Comparison of ENCODE assay signal across 8 cellular contexts in genomic region chr13:21458457-21458815, GRCh38. TPM values are rescaled to one million over a fixed set of nuclear protein-coding genes. Genes with fewer than 3 reads are reported as not detected.
DNase-seq lines count a peak whose midpoint lies in the region; ATAC-seq, FAIRE-seq and TF ChIP-seq lines count a peak whose summit lies in the region.

No MANE protein-coding gene starts in this region.

- H3K27ac ChIP-seq in HUES6 (ENCODE audit: low read depth, low read length) (peak overlapping the region; percentile 95), K562 (ENCODE audit: extremely low read depth, low read depth, low read length) (peak overlapping the region; percentile 86; the same call in 2 of the 3 replicates), kidney (ENCODE audit: low read depth in 2 of 2, low read length in 2 of 2) (peak overlapping the region; percentile 74)

- H3K9ac ChIP-seq in HUES6 (ENCODE audit: low read length) = peak overlapping the region; percentile 99
- peak overlapping the region; percentile 74 to 97 for H3K9ac ChIP-seq in K562 (ENCODE audit: insufficient read depth in 1 of 2, low read depth in 2 of 2, low read length in 2 of 2)
- peak overlapping the region; percentile 81 to 90 for H3K9ac ChIP-seq in kidney (ENCODE audit: low read length in 2 of 2)

- H3K79me2 ChIP-seq in K562 (ENCODE audit: control insufficient read depth, insufficient read depth, low read length) = peaks cover 48% of the 10 kb centered on the region

- no peak for TF ChIP-seq RAD21 in K562 (CRISPR knock-in tag; conservative IDR thresholded peaks at IDR 0.05 in 1 of 2, IDR thresholded peaks at IDR 0.05 in 1 of 2)

- no peaks in the 10 kb centered on the region for H3K9me3 ChIP-seq in Caco-2
- H3K9me3 ChIP-seq in HUES6 (ENCODE audit: control insufficient read depth, insufficient read depth, low read depth, low read length) = peaks cover 8% of the 10 kb centered on the region; the same call in 1 of the 2 replicates
- 0 out of 2 replicates have a peak, but pooled peaks cover 2% of the 10 kb centered on the region for H3K9me3 ChIP-seq in K562 (replicated peaks; ENCODE audit: control insufficient read depth, insufficient read depth, low read depth, low read length)
- H3K9me3 ChIP-seq in kidney (ENCODE audit: control insufficient read depth in 1 of 2, low read length in 2 of 2) = peaks cover 0 to under 1% of the 10 kb centered on the region in 2 donors

- POLR2A ChIA-PET in Caco-2 (lab: Charles Lee) = interaction anchor here (0.7 to 1.4 kb wide), 3 partner anchors 8 to 282 kb away, joined by 3 to 5 read pairs (median 3); partner anchors contain the start of genes MRPL57 and SKA3
- POLR2A ChIA-PET in T-cell (lab: Charles Lee) = interaction anchor here in 1 of 2 donors (0.6 kb wide), 1 partner anchor 155 kb away, joined by 3 read pairs; no protein-coding TSS in a partner anchor
- POLR2A ChIA-PET in K562 (lab: Yijun Ruan, JAX) = interaction anchor here (1.0 kb wide), 1 partner anchor 13 kb away, joined by 3 read pairs; no protein-coding TSS in a partner anchor

- H3K27ac Mint-ChIP-seq in Caco-2 (ENCODE audit: unreplicated experiment) (peak overlapping the region; percentile 94), T-cell (peak overlapping the region; percentile 81 to 86)

- no peaks in the 10 kb centered on the region for H4K20me1 ChIP-seq in K562 (replicated peaks; ENCODE audit: control insufficient read depth, insufficient read depth, low read length)

- in situ Hi-C loops in K562 (cut with MboI) = no loop called here

- H3K4me1 ChIP-seq in Caco-2 (peaks cover 19% of the 10 kb centered on the region), HUES6 (ENCODE audit: control insufficient read depth, insufficient read depth, low read length) (peaks cover 11% of the 10 kb centered on the region), K562 (replicated peaks in 1 of 2; ENCODE audit: control insufficient read depth in 2 of 2, insufficient read depth in 2 of 2, low read length in 2 of 2) (peaks cover 0 to 6% of the 10 kb centered on the region in 2 experiments; a peak in 3 of 5 replicates), kidney (ENCODE audit: control insufficient read depth in 1 of 2, insufficient read depth in 1 of 2, low read depth in 1 of 2, low read length in 2 of 2) (peaks cover 7 to 9% of the 10 kb centered on the region in 2 donors)

- peak overlapping the region; percentile 100 for H3K4me3 ChIP-seq in Caco-2 (ENCODE audit: low read depth, low read length)
- peak overlapping the region; percentile 100 for H3K4me3 ChIP-seq in HUES6 (ENCODE audit: low read depth, low read length)
- H3K4me3 ChIP-seq in K562 = peak overlapping the region; percentile 84
- H3K4me3 ChIP-seq in kidney (ENCODE audit: low read length in 2 of 2) = peak overlapping the region; percentile 48 to 77

- H2AFZ ChIP-seq in K562 (ENCODE audit: low read depth, low read length) = peak overlapping the region; percentile 89

- CTCF ChIA-PET in Caco-2 (lab: Charles Lee) (interaction anchor here (1.0 to 1.8 kb wide), 2 partner anchors 18 to 120 kb away, joined by 3 to 7 read pairs; no protein-coding TSS in a partner anchor), T-cell (lab: Charles Lee) (interaction anchor here (0.6 to 2.4 kb wide), 5 partner anchors 19 to 217 kb away, joined by 3 to 10 read pairs (median 3); no protein-coding TSS in a partner anchor), K562 (lab: Yijun Ruan, JAX; ENCODE audit: low intra/inter-chr PET ratio) (no interaction called here)

- intact Hi-C loops in Caco-2 (cut with micrococcal nuclease; ENCODE audit: unreplicated experiment) (no loop called here), K562 (cut with micrococcal nuclease) (no loop called here), kidney (cut with DNase I) (no loop called here)

- H3K27me3 ChIP-seq in Caco-2 (replicated peaks; ENCODE audit: control insufficient read depth, insufficient read depth, low read length) = no peaks in the 10 kb centered on the region
- no peaks in the 10 kb centered on the region for H3K27me3 ChIP-seq in HUES6 (ENCODE audit: control insufficient read depth, insufficient read depth, low read length)
- no peaks in the 10 kb centered on the region for H3K27me3 ChIP-seq in K562 (ENCODE audit: control insufficient read depth in 2 of 2, insufficient read depth in 2 of 2, low read length in 2 of 2)

- TSS peak; percentile 67 for BruUV-seq in Caco-2 (replicated peaks; lab: Mats Ljungman, UMichigan)
- no TSS peak for BruUV-seq in K562 (replicated peaks; lab: Mats Ljungman, UMichigan)

- TF ChIP-seq POLR2A in K562 (conservative IDR thresholded peaks at IDR 0.05) = no peak

- no peak for TF ChIP-seq EP300 in K562 (IDR thresholded peaks at IDR 0.05; ENCODE audit: low read length)

- no peaks in the 10 kb centered on the region for H3K36me3 ChIP-seq in Caco-2 (ENCODE audit: control insufficient read depth, insufficient read depth, low read length)
- peaks cover 2% of the 10 kb centered on the region; the same call in 1 of the 2 replicates for H3K36me3 ChIP-seq in HUES6 (ENCODE audit: control insufficient read depth, insufficient read depth, low read length)
- no peaks in the 10 kb centered on the region for H3K36me3 ChIP-seq in K562 (ENCODE audit: control insufficient read depth, insufficient read depth, low read length)
- H3K36me3 ChIP-seq in kidney (ENCODE audit: control insufficient read depth in 1 of 2, insufficient read depth in 2 of 2, low read length in 2 of 2) = no peaks in the 10 kb centered on the region

- peaks cover 6% of the 10 kb centered on the region for H3K36me3 Mint-ChIP-seq in Caco-2 (ENCODE audit: insufficient read depth, unreplicated experiment)
- H3K36me3 Mint-ChIP-seq in T-cell = peaks cover 5% of the 10 kb centered on the region

- peak overlapping the region; percentile 87 for H3K4me2 ChIP-seq in K562 (ENCODE audit: insufficient read depth, low read length)

- ATAC-seq in GM19463 (IDR thresholded peaks at IDR 0.05; ENCODE audit: unreplicated experiment) (peak; percentile 31), T-cell (replicated peaks in 1 of 4) (peak in 3 of 4 experiments; percentile 9 to 33 (median 12)), K562 (peak; percentile 73)

- peak; percentile 79 to 81 for DNase-seq in Caco-2
- peak in 30 of 34 experiments; percentile 6 to 56 (median 22) for DNase-seq in T-cell
- peak; percentile 20 to 57 (median 32) for DNase-seq in K562 (ENCODE audit: extremely low read depth in 1 of 4, low spot score in 3 of 4)
- DNase-seq in kidney = peak; percentile 81
- peak; percentile 45 for DNase-seq in stimulated activated CD4-positive, alpha-beta T cell treated with anti-CD3 and anti-CD28 coated beads, Interleukin-4, amount 100 ng/mL, for 1 hour
- DNase-seq in kidney glomerular epithelial cell (lab: John Stamatoyannopoulos, UW) = no peak

- WGBS in K562 (ENCODE audit: insufficient coverage, low coverage, missing lambda C conversion rate) = 0% methylated on average over 13 of the region's 16 CpGs

- H3K9me1 ChIP-seq in K562 (ENCODE audit: control insufficient read depth, insufficient read depth, low read length) = no peaks in the 10 kb centered on the region

- H3K4me3 Mint-ChIP-seq in Caco-2 (ENCODE audit: unreplicated experiment) (peak overlapping the region; percentile 93), T-cell (peak overlapping the region; percentile 91 to 93 (median 93))

- FAIRE-seq in K562 (lab: Jason Lieb, UNC) (no peak), kidney (lab: Jason Lieb, UNC) (no peak)

- TF ChIP-seq CTCF in Caco-2 (IDR thresholded peaks at IDR 0.05; ENCODE audit: insufficient read depth in 1 of 2, low read depth in 1 of 2, low read length in 1 of 2, severe bottlenecking in 1 of 2, unreplicated experiment in 1 of 2) = no peak
- TF ChIP-seq CTCF in K562 (IDR thresholded peaks at IDR 0.05 in 2 of 3, conservative IDR thresholded peaks at IDR 0.05 in 1 of 3; ENCODE audit: insufficient read depth in 2 of 3, low read depth in 1 of 3, low read length in 3 of 3) = no peak
- no peak for TF ChIP-seq CTCF in kidney (IDR thresholded peaks at IDR 0.05; ENCODE audit: borderline replicate concordance, extremely low read depth, insufficient read depth)

- H3K9me3 Mint-ChIP-seq in Caco-2 (ENCODE audit: unreplicated experiment) = no peaks in the 10 kb centered on the region
- H3K9me3 Mint-ChIP-seq in T-cell = peaks cover 0 to under 1% (median 0%) of the 10 kb centered on the region in 3 donors

- no peaks in the 10 kb centered on the region for H3K4me1 Mint-ChIP-seq in Caco-2 (ENCODE audit: low read depth, unreplicated experiment)
- peaks cover 37 to 51% (median 42%) of the 10 kb centered on the region in 3 donors for H3K4me1 Mint-ChIP-seq in T-cell

- H3K27me3 Mint-ChIP-seq in Caco-2 (ENCODE audit: insufficient read depth, unreplicated experiment) = no peaks in the 10 kb centered on the region
- no peaks in the 10 kb centered on the region for H3K27me3 Mint-ChIP-seq in T-cell

TF ChIP-seq in K562, 482 proteins besides CTCF, POLR2A, EP300 and RAD21 (continues in another document):
- TF ChIP-seq JUN (IDR thresholded peaks at IDR 0.05; ENCODE audit: borderline replicate concordance, low read depth, low read length) (no peak), JUN (CRISPR knock-in tag; IDR thresholded peaks at IDR 0.05; ENCODE audit: borderline replicate concordance) (no peak), POLR2G (IDR thresholded peaks at IDR 0.05; ENCODE audit: low read depth, low read length) (no peak), FOXM1 (IDR thresholded peaks at IDR 0.05; ENCODE audit: low read depth) (peak; percentile 54; the same call in 1 of the 2 replicates), FOXM1 (CRISPR knock-in tag; IDR thresholded peaks at IDR 0.05; ENCODE audit: low read depth) (no peak)

RNA-seq across cellular contexts. Expression of gene ZDHHC20, which starts 0.7 kb away (rescaled TPM):
- total RNA-seq in Caco-2 (2022) (84.5 and 87.9 TPM in 2 replicates), T-cell (10 to 100 TPM; 60.1 to 73.8 (median 68.0) TPM), K562 (2014; rRNA removed) (10.0 and 12.0 TPM in 2 replicates), K562 (2014; rRNA removed; fragmentation: Illumina TruSeq; extraction: Trizol) (20.2 and 26.6 TPM in 2 replicates), K562 (2015; rRNA removed; fragmentation: Illumina TruSeq; extraction: Trizol) (19.4 and 20.9 TPM in 2 replicates), K562 (2021) (17.6 and 17.7 TPM in 2 replicates), kidney (36.1 TPM)
- total RNA-seq in K562 (2011; cell fraction: chromatin; rRNA removed; ENCODE audit: low replicate concordance) = 8.6 and 23.3 TPM in 2 replicates
- total RNA-seq in K562 (2011; cell fraction: nucleolus; rRNA removed) = 7.1 and 7.2 TPM in 2 replicates
- 12.9 and 23.7 TPM in 2 replicates for total RNA-seq in K562 (2011; cell fraction: nucleoplasm; rRNA removed)
- polyA plus RNA-seq in K562 (2011; rRNA removed) (11.9 and 17.8 TPM in 2 replicates), K562 (2014; fragmentation: Illumina TruSeq; extraction: Trizol) (12.8 and 15.8 TPM in 2 replicates), K562 (2014; fragmentation: Nextera tagmentation; extraction: Ambion mirVana) (1 to 10 TPM; 2.7 to 4.2 TPM), K562 (2014; rRNA removed) (9.8 and 10.3 TPM in 2 replicates), kidney (ENCODE audit: insufficient read depth, low read depth, low replicate concordance) (7.2 TPM)
- 5.5 and 6.7 TPM in 2 replicates for polyA plus RNA-seq in K562 (2011; cell fraction: cytosol; rRNA removed)
- 4.4 and 6.0 TPM in 2 replicates for polyA plus RNA-seq in K562 (2011; cell fraction: nucleus; rRNA removed)
- polyA plus RNA-seq in K562 (2012) = 8.9 and 10.8 TPM in 2 replicates
- polyA minus RNA-seq in K562 (2011; rRNA and poly(A)+ RNA removed) = 33.2 and 38.2 TPM in 2 replicates
- 9.6 and 11.8 TPM in 2 replicates for polyA minus RNA-seq in K562 (2011; cell fraction: cytosol; rRNA and poly(A)+ RNA removed)
- 5.0 and 7.6 TPM in 2 replicates for polyA minus RNA-seq in K562 (2011; cell fraction: nucleus; rRNA and poly(A)+ RNA removed)

Comparison
In these comparisons a context has a peak if more than half of its experiments do, and no peak if none do; other contexts are left out.
1. ATAC-seq: peak in every context shown above with its lines; median percentile 73 in K562; 31 in GM19463; 12 in T-cell.